ENCODE assay signal across 1 cellular context in the genomic region with DNA sequence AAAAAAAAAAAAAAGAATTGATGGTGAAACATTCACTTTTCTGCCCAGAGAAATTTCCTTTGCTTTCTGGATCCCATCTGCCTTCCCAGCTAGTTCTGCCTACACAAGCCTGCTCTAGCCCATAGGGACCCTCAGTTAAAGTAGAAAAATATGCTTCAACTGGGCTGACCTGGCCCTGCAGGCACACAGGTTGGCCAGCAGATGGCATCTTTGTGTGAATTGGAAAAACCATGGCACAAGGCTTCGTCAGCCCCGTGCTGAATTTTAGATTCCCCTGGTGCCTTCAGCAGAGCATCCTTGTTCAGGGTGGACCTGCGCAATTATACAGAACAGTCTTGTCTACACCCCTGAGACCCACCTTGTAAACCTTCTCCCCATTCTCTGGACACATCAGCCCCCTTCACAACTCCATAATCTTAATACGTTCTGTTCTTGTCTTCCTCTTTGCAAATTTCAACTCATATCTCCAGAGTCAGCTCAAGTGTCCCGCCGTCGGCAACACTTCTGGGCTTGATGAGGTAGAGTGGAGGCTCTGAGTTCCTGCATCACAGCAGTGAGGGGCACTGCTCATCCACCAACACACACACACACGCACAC.
TF ChIP-seq lines count a peak whose summit lies in the region.

No MANE protein-coding gene starts in this region.

TF ChIP-seq in HCT116, 20 proteins besides CTCF, POLR2A, EP300 and RAD21 (continued from another document):
- TF ChIP-seq, protein P1, sequence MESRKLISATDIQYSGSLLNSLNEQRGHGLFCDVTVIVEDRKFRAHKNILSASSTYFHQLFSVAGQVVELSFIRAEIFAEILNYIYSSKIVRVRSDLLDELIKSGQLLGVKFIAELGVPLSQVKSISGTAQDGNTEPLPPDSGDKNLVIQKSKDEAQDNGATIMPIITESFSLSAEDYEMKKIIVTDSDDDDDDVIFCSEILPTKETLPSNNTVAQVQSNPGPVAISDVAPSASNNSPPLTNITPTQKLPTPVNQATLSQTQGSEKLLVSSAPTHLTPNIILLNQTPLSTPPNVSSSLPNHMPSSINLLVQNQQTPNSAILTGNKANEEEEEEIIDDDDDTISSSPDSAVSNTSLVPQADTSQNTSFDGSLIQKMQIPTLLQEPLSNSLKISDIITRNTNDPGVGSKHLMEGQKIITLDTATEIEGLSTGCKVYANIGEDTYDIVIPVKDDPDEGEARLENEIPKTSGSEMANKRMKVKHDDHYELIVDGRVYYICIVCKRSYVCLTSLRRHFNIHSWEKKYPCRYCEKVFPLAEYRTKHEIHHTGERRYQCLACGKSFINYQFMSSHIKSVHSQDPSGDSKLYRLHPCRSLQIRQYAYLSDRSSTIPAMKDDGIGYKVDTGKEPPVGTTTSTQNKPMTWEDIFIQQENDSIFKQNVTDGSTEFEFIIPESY (IDR thresholded peaks at IDR 0.05; ENCODE audit: extremely low read depth, insufficient replicate concordance, low read length), result no peak
- TF ChIP-seq, protein P2, sequence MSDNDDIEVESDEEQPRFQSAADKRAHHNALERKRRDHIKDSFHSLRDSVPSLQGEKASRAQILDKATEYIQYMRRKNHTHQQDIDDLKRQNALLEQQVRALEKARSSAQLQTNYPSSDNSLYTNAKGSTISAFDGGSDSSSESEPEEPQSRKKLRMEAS (IDR thresholded peaks at IDR 0.05), result no peak; the same call in 1 of the 2 replicates
- no peak for TF ChIP-seq CEBPB (IDR thresholded peaks at IDR 0.05; ENCODE audit: low read depth)
- no peak for TF ChIP-seq YY1 (IDR thresholded peaks at IDR 0.05; ENCODE audit: extremely low read depth, insufficient replicate concordance, low read depth, low read length)
